18 cellular contexts compared by ENCODE assay signal in genomic region chr7:45573199-45573598, GRCh38. TPM values are rescaled to one million over a fixed set of nuclear protein-coding genes. Genes with fewer than 3 reads are reported as not detected.
DNase-seq lines count a peak whose midpoint lies in the region; ATAC-seq and TF ChIP-seq lines count a peak whose summit lies in the region.
"Had no signal": no experiment of that assay in that cellular context is flagged by ENCODE, and none has a peak within 500 bp of the region (broad histone marks: within the 10 kb centered on the region; RNA-seq: fewer than 3 reads in every experiment).

No MANE protein-coding gene starts in this region.

- peaks cover 22% of the 10 kb centered on the region for H3F3A ChIP-seq in neural progenitor cell (ENCODE audit: low read depth)

- peak overlapping the region; percentile 97 for H3K4me2 ChIP-seq in neural progenitor cell

- H3K27me3 ChIP-seq in HUES64 (ENCODE audit: insufficient read depth, low read length) (peaks cover 57% of the 10 kb centered on the region), neural progenitor cell (peaks cover 57% of the 10 kb centered on the region), upper lobe of left lung (peaks cover 0 to 16% (median 7%) of the 10 kb centered on the region in 4 donors), lower lobe of right lung (ENCODE audit: low read depth) (peaks cover 40% of the 10 kb centered on the region)

- H3K9ac ChIP-seq in HUES64 (ENCODE audit: low read depth, low read length) (no peak overlapping the region), neural progenitor cell (no peak overlapping the region)

- peak overlapping the region; percentile 58 for H3K4me3 ChIP-seq in HUES64 (ENCODE audit: low read length)
- peak overlapping the region; percentile 68 for H3K4me3 ChIP-seq in neural progenitor cell
- H3K4me3 ChIP-seq in upper lobe of left lung: no peak overlapping the region
- H3K4me3 ChIP-seq in lower lobe of right lung: no peak overlapping the region

- no peaks in the 10 kb centered on the region for H3K36me3 ChIP-seq in HUES64 (ENCODE audit: insufficient read depth, low read length)
- no peaks in the 10 kb centered on the region for H3K36me3 ChIP-seq in neural progenitor cell
- no peaks in the 10 kb centered on the region for H3K36me3 ChIP-seq in upper lobe of left lung
- no peaks in the 10 kb centered on the region for H3K36me3 ChIP-seq in lower lobe of right lung
- H3K36me3 ChIP-seq: Peyer's patch had no signal

- TF ChIP-seq CTCF in endothelial cell (IDR thresholded peaks at IDR 0.05; ENCODE audit: unreplicated experiment) (no peak), neural progenitor cell (IDR thresholded peaks at IDR 0.05) (no peak), upper lobe of left lung (IDR thresholded peaks at IDR 0.05) (no peak), lower lobe of right lung (IDR thresholded peaks at IDR 0.05) (no peak)

- intact Hi-C loops in lower lobe of right lung (cut with DNase I): no loop called here

- H3K36me3 Mint-ChIP-seq in endothelial cell (ENCODE audit: low read depth, unreplicated experiment) (no peaks in the 10 kb centered on the region), neural progenitor cell (no peaks in the 10 kb centered on the region)

- H3K4me1 ChIP-seq in HUES64 (ENCODE audit: insufficient read depth, low read length) (peaks cover 4% of the 10 kb centered on the region), neural progenitor cell (peaks cover 15% of the 10 kb centered on the region), upper lobe of left lung (peaks cover 10 to 22% (median 13%) of the 10 kb centered on the region in 4 donors), lower lobe of right lung (peaks cover 12% of the 10 kb centered on the region)

- peak overlapping the region; percentile 48 for H3K27ac Mint-ChIP-seq in endothelial cell (ENCODE audit: unreplicated experiment)
- H3K27ac Mint-ChIP-seq in neural progenitor cell: no peak overlapping the region
- H3K27ac Mint-ChIP-seq: HFFc6 had no signal

- H3K27me3 Mint-ChIP-seq in endothelial cell (ENCODE audit: unreplicated experiment) (peaks cover 19% of the 10 kb centered on the region), neural progenitor cell (ENCODE audit: insufficient read depth, low read depth) (peaks cover 32% of the 10 kb centered on the region)

- H3K4me1 Mint-ChIP-seq in endothelial cell (ENCODE audit: unreplicated experiment) (peaks cover 10% of the 10 kb centered on the region), neural progenitor cell (peaks cover 12% of the 10 kb centered on the region)

- TF ChIP-seq EP300 in upper lobe of left lung (IDR thresholded peaks at IDR 0.05): no peak

- TF ChIP-seq POLR2A in upper lobe of left lung (IDR thresholded peaks at IDR 0.05): no peak

- H4K20me1 ChIP-seq in neural progenitor cell (ENCODE audit: low read depth): peaks cover 22% of the 10 kb centered on the region

- 47% methylated on average over 11 of the region's 11 CpGs for WGBS in HUES64
- 57 to 69% methylated on average over 11 of the region's 11 CpGs for WGBS in upper lobe of left lung, 2 donors

- H3K9me3 Mint-ChIP-seq in endothelial cell (ENCODE audit: unreplicated experiment) (no peaks in the 10 kb centered on the region), neural progenitor cell (peaks cover 4% of the 10 kb centered on the region)
- H3K9me3 Mint-ChIP-seq: HFFc6 had no signal

- peak overlapping the region; percentile 82 for H2AFZ ChIP-seq in neural progenitor cell (replicated peaks)

- H3K9me3 ChIP-seq in HUES64 (ENCODE audit: insufficient read depth, low read depth, low read length) (no peaks in the 10 kb centered on the region), neural progenitor cell (ENCODE audit: low read depth) (no peaks in the 10 kb centered on the region), upper lobe of left lung (no peaks in the 10 kb centered on the region), lower lobe of right lung (no peaks in the 10 kb centered on the region)
- H3K9me3 ChIP-seq: Peyer's patch had no signal

- DNase-seq in activated effector memory CD4-positive, alpha-beta T cell treated with anti-CD3 and anti-CD28 coated beads, Interleukin-2, amount 50 U/mL, for 16 hours: peak; percentile 47
- DNase-seq in activated effector memory CD4-positive, alpha-beta T cell treated with Interleukin-2 at 50 U/mL for 16 hours: no peak
- DNase-seq in endothelial cell (ENCODE audit: low spot score): no peak
- DNase-seq in neural progenitor cell (ENCODE audit: low spot score): no peak
- no peak for DNase-seq in upper lobe of left lung
- DNase-seq in lower lobe of right lung: no peak
- DNase-seq in pons (ENCODE audit: low spot score): no peak
- DNase-seq: activated CD4-positive, alpha-beta T cell treated with anti-CD3 and anti-CD28 coated beads for 48 hours; activated naive CD4-positive, alpha-beta T cell; DMS 273 treated with DMSO at 0.1 percent for 48 hours; foreskin melanocyte; HFFc6; Kasumi-1; midbrain; NCI-H1694; NCI-H526; Peyer's patch had no signal

- H3K4me3 Mint-ChIP-seq in endothelial cell (ENCODE audit: unreplicated experiment): peak overlapping the region; percentile 90
- H3K4me3 Mint-ChIP-seq in neural progenitor cell: peak overlapping the region; percentile 84
- H3K4me3 Mint-ChIP-seq: HFFc6 had no signal

- H3K27ac ChIP-seq in HUES64 (ENCODE audit: low read depth, low read length) (no peak overlapping the region), neural progenitor cell (no peak overlapping the region), upper lobe of left lung (no peak overlapping the region), lower lobe of right lung (no peak overlapping the region)
- H3K27ac ChIP-seq: Peyer's patch had no signal

- ATAC-seq in upper lobe of left lung (ENCODE audit: low FRiP score in 2 of 2) (no peak), lower lobe of right lung (no peak)

- no peaks in the 10 kb centered on the region for H3K79me2 ChIP-seq in neural progenitor cell (ENCODE audit: low read depth)

RNA-seq across cellular contexts. Expression of gene ADCY1, which starts 1.0 kb away (rescaled TPM):
- 9.3 TPM for polyA plus RNA-seq in HUES64 (2013, experiment 1 of 2)
- 8.9 TPM for polyA plus RNA-seq in HUES64 (2013, experiment 2 of 2)
- total RNA-seq in endothelial cell (ENCODE audit: unreplicated experiment) (50.7 TPM), neural progenitor cell (ENCODE audit: low replicate concordance) (7.4 and 8.5 TPM in 2 replicates), upper lobe of left lung (1 to 10 TPM in 5 of 6 donors, under 1 TPM in 1; 0.46 to 4.1 (median 1.2) TPM), lower lobe of right lung (2.4 TPM)

Comparison
In these comparisons a context has a peak if more than half of its experiments do, and no peak if none do; other contexts are left out.
1. H3K4me3 ChIP-seq: peak in HUES64 (single experiment) and neural progenitor cell (single experiment); none in upper lobe of left lung (0 of 4) and lower lobe of right lung (single experiment).